Comparison of ENCODE assay signal across 16 cellular contexts in genomic region chr4:69759189-69759604, GRCh38. TPM values are rescaled to one million over a fixed set of nuclear protein-coding genes. Genes with fewer than 3 reads are reported as not detected.
A peak's percentile ranks its signal among the peaks of the same experiment; 100 is the strongest.
DNase-seq lines count a peak whose midpoint lies in the region; ATAC-seq and FAIRE-seq lines count a peak whose summit lies in the region.
"Had no signal": no experiment of that assay in that cellular context is flagged by ENCODE, and none has a peak within 500 bp of the region (broad histone marks: within the 10 kb centered on the region; RNA-seq: fewer than 3 reads in every experiment).

No MANE protein-coding gene starts in this region.

- no peaks in the 10 kb centered on the region for H3K9me3 Mint-ChIP-seq in activated CD4-positive, alpha-beta T cell treated with anti-CD3 and anti-CD28 coated beads for 36 hours (ENCODE audit: low read depth)
- H3K9me3 Mint-ChIP-seq in activated CD4-positive, alpha-beta memory T cell treated with anti-CD3 and anti-CD28 coated beads, Interleukin-2, amount 10 ng/mL, durations not matched to agents 7 days and 5 days: no peaks in the 10 kb centered on the region
- H3K9me3 Mint-ChIP-seq in immature natural killer cell: peaks cover 0 to 2% (median 0%) of the 10 kb centered on the region in 6 donors

- H3K4me1 ChIP-seq in small intestine (ENCODE audit: control insufficient read depth in 2 of 2, insufficient read depth in 1 of 2, low read depth in 1 of 2, low read length in 1 of 2): peaks cover 2 to 5% of the 10 kb centered on the region in 2 donors
- H3K4me1 ChIP-seq: esophagus muscularis mucosa had no signal

- no peaks in the 10 kb centered on the region for H3K36me3 ChIP-seq in small intestine (ENCODE audit: control insufficient read depth in 2 of 2, insufficient read depth in 2 of 2, low read length in 2 of 2)
- H3K36me3 ChIP-seq: esophagus muscularis mucosa, tibial nerve had no signal

- no peaks in the 10 kb centered on the region for H3K27me3 ChIP-seq in small intestine (ENCODE audit: control insufficient read depth in 2 of 2, insufficient read depth in 2 of 2, low read length in 2 of 2)
- H3K27me3 ChIP-seq: esophagus muscularis mucosa, tibial nerve had no signal

- CTCF ChIA-PET in activated CD4-positive, alpha-beta T cell treated with anti-CD3 and anti-CD28 coated beads for 36 hours (lab: Charles Lee): interaction anchor here (1.8 kb wide), 1 partner anchor 11 kb away, joined by 5 read pairs; no protein-coding TSS in a partner anchor
- CTCF ChIA-PET in activated CD4-positive, alpha-beta memory T cell treated with anti-CD3 and anti-CD28 coated beads, Interleukin-2, amount 10 ng/mL, durations not matched to agents 7 days and 5 days (lab: Charles Lee): interaction anchor here (2.6 kb wide), 1 partner anchor 65 kb away, joined by 7 read pairs; no protein-coding TSS in a partner anchor

- POLR2A ChIA-PET in activated CD4-positive, alpha-beta T cell treated with anti-CD3 and anti-CD28 coated beads for 36 hours (lab: Charles Lee): interaction anchor here (0.6 kb wide), 1 partner anchor 13 kb away, joined by 4 read pairs; no protein-coding TSS in a partner anchor
- POLR2A ChIA-PET in activated CD4-positive, alpha-beta memory T cell treated with anti-CD3 and anti-CD28 coated beads, Interleukin-2, amount 10 ng/mL, durations not matched to agents 7 days and 5 days (lab: Charles Lee): no interaction called here

- ATAC-seq in activated CD4-positive, alpha-beta T cell treated with anti-CD3 and anti-CD28 coated beads for 36 hours: peak; percentile 52
- ATAC-seq in GM18858 (IDR thresholded peaks at IDR 0.05; ENCODE audit: unreplicated experiment): no peak

- intact Hi-C loops in activated CD4-positive, alpha-beta T cell treated with anti-CD3 and anti-CD28 coated beads for 36 hours (cut with DNase I, micrococcal nuclease): no loop called here

- peak overlapping the region in 1 of 2 donors; percentile 24 for H3K4me3 ChIP-seq in small intestine (ENCODE audit: low read depth in 1 of 2, low read length in 2 of 2)
- H3K4me3 ChIP-seq: esophagus muscularis mucosa, tibial nerve had no signal

- H3K27ac Mint-ChIP-seq in activated CD4-positive, alpha-beta T cell treated with anti-CD3 and anti-CD28 coated beads for 36 hours: peak overlapping the region; percentile 87
- H3K27ac Mint-ChIP-seq in activated CD4-positive, alpha-beta memory T cell treated with anti-CD3 and anti-CD28 coated beads, Interleukin-2, amount 10 ng/mL, durations not matched to agents 7 days and 5 days: no peak overlapping the region
- peak overlapping the region in 5 of 6 donors; percentile 63 to 82 (median 74) for H3K27ac Mint-ChIP-seq in immature natural killer cell
- H3K27ac Mint-ChIP-seq: naive B cell had no signal

- H3K27ac ChIP-seq in small intestine (ENCODE audit: low read depth in 1 of 2, low read length in 1 of 2): peak overlapping the region; percentile 76 to 87
- H3K27ac ChIP-seq: esophagus muscularis mucosa had no signal

- no peaks in the 10 kb centered on the region for H3K27me3 Mint-ChIP-seq in activated CD4-positive, alpha-beta T cell treated with anti-CD3 and anti-CD28 coated beads for 36 hours
- no peaks in the 10 kb centered on the region for H3K27me3 Mint-ChIP-seq in activated CD4-positive, alpha-beta memory T cell treated with anti-CD3 and anti-CD28 coated beads, Interleukin-2, amount 10 ng/mL, durations not matched to agents 7 days and 5 days
- peaks cover 0 to 10% (median 3%) of the 10 kb centered on the region in 3 donors for H3K27me3 Mint-ChIP-seq in immature natural killer cell (ENCODE audit: low read depth in 3 of 3)
- H3K27me3 Mint-ChIP-seq: naive B cell had no signal

- peaks cover 57% of the 10 kb centered on the region for H3K4me1 Mint-ChIP-seq in activated CD4-positive, alpha-beta T cell treated with anti-CD3 and anti-CD28 coated beads for 36 hours
- H3K4me1 Mint-ChIP-seq in activated CD4-positive, alpha-beta memory T cell treated with anti-CD3 and anti-CD28 coated beads, Interleukin-2, amount 10 ng/mL, durations not matched to agents 7 days and 5 days: peaks cover 21% of the 10 kb centered on the region
- H3K4me1 Mint-ChIP-seq in immature natural killer cell: peaks cover 59 to 80% of the 10 kb centered on the region in 2 donors
- H3K4me1 Mint-ChIP-seq: naive B cell had no signal

- WGBS in small intestine, 3 donors: 17 to 57% (median 32%) methylated on average over 6 of the region's 6 CpGs

- H3K9me3 ChIP-seq in small intestine (ENCODE audit: control insufficient read depth, low read depth): no peaks in the 10 kb centered on the region
- H3K9me3 ChIP-seq: esophagus muscularis mucosa, tibial nerve had no signal

- DNase-seq in activated CD4-positive, alpha-beta T cell treated with anti-CD3 and anti-CD28 coated beads for 36 hours: no peak
- DNase-seq in activated CD4-positive, alpha-beta T cell treated with anti-CD3 and anti-CD28 coated beads, Interleukin-2, amount 50 U/mL, for 1 hour: no peak
- DNase-seq in activated CD4-positive, alpha-beta memory T cell treated with anti-CD3 and anti-CD28 coated beads, Interleukin-2, amount 10 ng/mL, durations not matched to agents 7 days and 5 days: no peak
- DNase-seq in immature natural killer cell (no peak), small intestine (peak; percentile 90), foreskin melanocyte (no peak), NCI-H446 treated with DMSO at 0.1 percent for 48 hours (lab: John Stamatoyannopoulos, UW) (no peak)
- DNase-seq: DMS79, MV-4-11, naive B cell, NCI-H345, RPMI8226 had no signal

- peak overlapping the region; percentile 70 for H3K4me3 Mint-ChIP-seq in activated CD4-positive, alpha-beta T cell treated with anti-CD3 and anti-CD28 coated beads for 36 hours
- peak overlapping the region; percentile 45 for H3K4me3 Mint-ChIP-seq in activated CD4-positive, alpha-beta memory T cell treated with anti-CD3 and anti-CD28 coated beads, Interleukin-2, amount 10 ng/mL, durations not matched to agents 7 days and 5 days
- peak overlapping the region; percentile 91 to 98 (median 96) for H3K4me3 Mint-ChIP-seq in immature natural killer cell
- H3K4me3 Mint-ChIP-seq: naive B cell had no signal

- peaks cover 3% of the 10 kb centered on the region for H3K36me3 Mint-ChIP-seq in activated CD4-positive, alpha-beta T cell treated with anti-CD3 and anti-CD28 coated beads for 36 hours (ENCODE audit: low read depth)
- H3K36me3 Mint-ChIP-seq in activated CD4-positive, alpha-beta memory T cell treated with anti-CD3 and anti-CD28 coated beads, Interleukin-2, amount 10 ng/mL, durations not matched to agents 7 days and 5 days (ENCODE audit: low read depth): peaks cover 5% of the 10 kb centered on the region
- H3K36me3 Mint-ChIP-seq in immature natural killer cell: peaks cover 4 to 15% (median 5%) of the 10 kb centered on the region in 3 donors
- H3K36me3 Mint-ChIP-seq: naive B cell had no signal

- no peak for FAIRE-seq in small intestine (lab: Jason Lieb, UNC)
- FAIRE-seq: A204.1 had no signal

RNA-seq across cellular contexts. Expression of gene SULT1B1, which starts 1.2 kb away (rescaled TPM):
- total RNA-seq in activated CD4-positive, alpha-beta T cell treated with anti-CD3 and anti-CD28 coated beads for 36 hours: 1 to 10 TPM; 2.8 to 2.9 TPM
- 1 to 10 TPM; 3.7 to 3.9 TPM for total RNA-seq in activated CD4-positive, alpha-beta memory T cell treated with anti-CD3 and anti-CD28 coated beads, Interleukin-2, amount 10 ng/mL, durations not matched to agents 7 days and 5 days
- polyA plus RNA-seq in immature natural killer cell (10 to 100 TPM in 2 of 3 donors, 1 to 10 TPM in 1; 8.9 to 14.9 (median 11.0) TPM), small intestine (10 to 100 TPM; 15.5 to 77.2 (median 45.4) TPM)

Comparison
In these comparisons a context has a peak if more than half of its experiments do, and no peak if none do; other contexts are left out.
1. H3K4me3 Mint-ChIP-seq: peak in every context shown above with its lines; median percentile 96 in immature natural killer cell; 70 in activated CD4-positive, alpha-beta T cell treated with anti-CD3 and anti-CD28 coated beads for 36 hours; 45 in activated CD4-positive, alpha-beta memory T cell treated with anti-CD3 and anti-CD28 coated beads, Interleukin-2, amount 10 ng/mL, durations not matched to agents 7 days and 5 days.